Comparison of ENCODE assay signal across 8 cellular contexts in genomic region chr9:31119882-31120481, GRCh38.
DNase-seq lines count a peak whose midpoint lies in the region; ATAC-seq, FAIRE-seq and TF ChIP-seq lines count a peak whose summit lies in the region.

No MANE protein-coding gene starts in this region.

- BruUV-seq in A673 (replicated peaks; lab: Mats Ljungman, UMichigan): no TSS peak

- H3K4me1 ChIP-seq in A673 (ENCODE audit: insufficient read depth, low read length, poor library complexity, severe bottlenecking): no peaks in the 10 kb centered on the region

- FAIRE-seq in urothelium cell line (lab: Jason Lieb, UNC): no peak

- peak; percentile 58 for TF ChIP-seq CTCF in A673 (conservative IDR thresholded peaks at IDR 0.05; ENCODE audit: low read depth, low read length)

- no peaks in the 10 kb centered on the region for H3K27me3 ChIP-seq in A673 (replicated peaks; ENCODE audit: insufficient read depth, low read depth, low read length, poor library complexity)

- POLR2A ChIA-PET in A673 (lab: Charles Lee; ENCODE audit: low non-redundant PET): no interaction called here

- no peak overlapping the region for H3K27ac ChIP-seq in A673 (ENCODE audit: low read depth, low read length, poor library complexity, severe bottlenecking)

- CTCF ChIA-PET in A673 (lab: Charles Lee): interaction anchor here (0.5 kb wide), 1 partner anchor 650 kb away, joined by 6 read pairs; no protein-coding TSS in a partner anchor

- no peak overlapping the region for H3K4me3 ChIP-seq in A673 (ENCODE audit: low read depth, low read length, poor library complexity, severe bottlenecking)

- ATAC-seq in GM18502 (IDR thresholded peaks at IDR 0.05; ENCODE audit: poor library complexity, unreplicated experiment) (peak; percentile 97), HG03060 (IDR thresholded peaks at IDR 0.05; ENCODE audit: low read depth, unreplicated experiment) (peak; percentile 87), left colon (peak; percentile 40)

- peak; percentile 46 for DNase-seq in A673 (ENCODE audit: low spot score)
- DNase-seq in NCI-H69 (lab: John Stamatoyannopoulos, UW): peak; percentile 74
- peak; percentile 65 for DNase-seq in amniotic epithelial cell (ENCODE audit: low read depth)
- DNase-seq in left colon: peak in 1 of 2 donors; percentile 6
- DNase-seq in urothelium cell line (ENCODE audit: low spot score): peak; percentile 14
- no peak for DNase-seq in HuH-7.5 (ENCODE audit: low spot score)

- intact Hi-C loops in A673 (cut with micrococcal nuclease; ENCODE audit: unreplicated experiment): loop anchor here (5.0 to 10.0 kb wide), 3 partner anchors 185 to 1125 kb away; no protein-coding TSS in a partner anchor
- intact Hi-C loops in left colon (cut with DNase I, micrococcal nuclease): loop anchor here in 1 of 2 donors (10.0 kb wide), 1 partner anchor 675 kb away; no protein-coding TSS in a partner anchor

- H3K36me3 ChIP-seq in A673 (ENCODE audit: insufficient read depth, low read length, poor library complexity, severe bottlenecking): no peaks in the 10 kb centered on the region

- H3K9me3 ChIP-seq in A673 (ENCODE audit: low read depth, low read length, poor library complexity, severe bottlenecking): no peaks in the 10 kb centered on the region

Comparison
In these comparisons a context has a peak if more than half of its experiments do, and no peak if none do; other contexts are left out.
1. ATAC-seq: peak in every context shown above with its lines; median percentile 97 in GM18502; 87 in HG03060; 40 in left colon.